ENCODE assay signal across 16 cellular contexts in the genomic region with DNA sequence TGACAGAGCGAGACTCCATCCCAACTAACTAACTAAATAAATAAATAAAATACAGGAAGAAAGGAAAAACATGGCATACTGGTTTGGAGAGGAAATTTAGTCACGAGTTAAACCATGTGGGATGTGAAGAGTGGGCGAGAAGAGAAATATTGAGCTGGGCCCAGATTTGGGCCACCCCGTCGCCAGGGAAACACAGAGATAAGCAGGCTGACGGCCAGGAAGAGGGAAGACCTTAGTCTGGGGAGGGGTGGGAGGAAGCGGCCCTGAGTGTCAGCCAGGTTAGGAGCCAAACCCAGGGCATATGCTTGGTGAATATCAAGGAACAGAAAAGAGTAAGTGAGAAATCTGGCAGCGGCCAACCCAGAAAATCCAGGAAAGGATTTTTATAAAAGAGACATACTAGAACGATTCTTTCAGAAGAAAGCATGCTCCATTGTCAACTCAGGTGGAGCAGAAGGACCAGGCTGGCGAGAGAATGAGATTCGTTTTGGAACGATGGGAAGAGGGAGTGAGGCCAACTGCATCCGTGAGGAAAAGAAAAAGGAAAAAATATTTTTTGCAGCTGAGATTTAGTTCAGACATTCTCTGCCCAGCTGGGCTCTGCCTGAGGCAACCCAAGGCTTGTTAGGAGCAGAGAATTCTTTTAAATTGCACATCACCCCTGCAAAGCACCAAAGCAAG. TPM values are rescaled to one million over a fixed set of nuclear protein-coding genes. Genes with fewer than 3 reads are reported as not detected.
DNase-seq lines count a peak whose midpoint lies in the region; TF ChIP-seq lines count a peak whose summit lies in the region.
"Had no signal": no experiment of that assay in that cellular context is flagged by ENCODE, and none has a peak within 500 bp of the region (broad histone marks: within the 10 kb centered on the region; RNA-seq: fewer than 3 reads in every experiment).

No MANE protein-coding gene starts in this region.

- H3K9me3 ChIP-seq in HEK293 (ENCODE audit: control insufficient read depth, insufficient read depth, low read depth, low read length) (no peaks in the 10 kb centered on the region), ascending aorta (no peaks in the 10 kb centered on the region)

- no peaks in the 10 kb centered on the region for H3K27me3 ChIP-seq in ascending aorta

- H3K27ac ChIP-seq in HEK293 (ENCODE audit: extremely low read depth, low read depth, low read length): no peak overlapping the region
- H3K27ac ChIP-seq in temporal lobe (ENCODE audit: low read depth, low read length): peak overlapping the region; percentile 58
- H3K27ac ChIP-seq in ascending aorta: no peak overlapping the region
- H3K27ac ChIP-seq: C4-2B, KMS-11 had no signal

- H3K4me3 Mint-ChIP-seq in mesothelial cell of epicardium: no peak overlapping the region
- H3K4me3 Mint-ChIP-seq in activated CD4-positive, alpha-beta memory T cell treated with anti-CD3 and anti-CD28 coated beads, Interleukin-2, amount 10 ng/mL, durations not matched to agents 7 days and 5 days: no peak overlapping the region
- H3K4me3 Mint-ChIP-seq: HFFc6 had no signal

- intact Hi-C loops in ascending aorta (cut with DNase I): no loop called here

- H3K36me3 Mint-ChIP-seq in mesothelial cell of epicardium: peaks cover 27% of the 10 kb centered on the region
- H3K36me3 Mint-ChIP-seq in activated CD4-positive, alpha-beta memory T cell treated with anti-CD3 and anti-CD28 coated beads, Interleukin-2, amount 10 ng/mL, durations not matched to agents 7 days and 5 days (ENCODE audit: low read depth): no peaks in the 10 kb centered on the region

- H3K4me1 ChIP-seq in HEK293 (ENCODE audit: control insufficient read depth, insufficient read depth, low read length): no peaks in the 10 kb centered on the region
- H3K4me1 ChIP-seq in ascending aorta: no peaks in the 10 kb centered on the region

- TF ChIP-seq CTCF in HEK293 (tag by site-specific recombination; IDR thresholded peaks at IDR 0.05) (no peak), mesothelial cell of epicardium (IDR thresholded peaks at IDR 0.05; ENCODE audit: unreplicated experiment) (no peak), ascending aorta (IDR thresholded peaks at IDR 0.05) (no peak)

- CTCF ChIA-PET in HEK293 (lab: Yijun Ruan, JAX): no interaction called here
- CTCF ChIA-PET in activated CD4-positive, alpha-beta memory T cell treated with anti-CD3 and anti-CD28 coated beads, Interleukin-2, amount 10 ng/mL, durations not matched to agents 7 days and 5 days (lab: Charles Lee): no interaction called here

- DNase-seq in cerebellar cortex (ENCODE audit: low spot score): peak; percentile 79
- no peak for DNase-seq in mesothelial cell of epicardium (ENCODE audit: low spot score in 2 of 2, unreplicated experiment in 2 of 2)
- no peak for DNase-seq in activated CD4-positive, alpha-beta memory T cell treated with anti-CD3 and anti-CD28 coated beads, Interleukin-2, amount 10 ng/mL, durations not matched to agents 7 days and 5 days
- DNase-seq in stimulated activated CD4-positive, alpha-beta T cell treated with anti-CD3 and anti-CD28 coated beads, Interleukin-4, amount 100 ng/mL, for 24 hours: no peak
- no peak for DNase-seq in ascending aorta (ENCODE audit: low spot score in 2 of 2)
- DNase-seq: ACHN; HFFc6; MV-4-11; NCI-H1694 treated with DMSO at 0.1 percent for 48 hours; NCI-H748 treated with DMSO at 0.1 percent for 48 hours; NK-92 treated with Interleukin-12 subunit alpha and Interleukin-12 subunit beta, amount 100 ng/mL, for 24 hours; Right ventricle myocardium superior had no signal

- H3K4me3 ChIP-seq in HEK293 (ENCODE audit: low read depth, low read length) (no peak overlapping the region), ascending aorta (no peak overlapping the region)

- peaks cover 44% of the 10 kb centered on the region for H3K4me1 Mint-ChIP-seq in mesothelial cell of epicardium
- H3K4me1 Mint-ChIP-seq in activated CD4-positive, alpha-beta memory T cell treated with anti-CD3 and anti-CD28 coated beads, Interleukin-2, amount 10 ng/mL, durations not matched to agents 7 days and 5 days: no peaks in the 10 kb centered on the region

- H3K36me3 ChIP-seq in HEK293 (ENCODE audit: control insufficient read depth in 2 of 2, insufficient read depth in 1 of 2, low read length in 2 of 2) (no peaks in the 10 kb centered on the region), ascending aorta (no peaks in the 10 kb centered on the region)

- POLR2A ChIA-PET in HEK293 (lab: Yijun Ruan, JAX): no interaction called here
- POLR2A ChIA-PET in activated CD4-positive, alpha-beta memory T cell treated with anti-CD3 and anti-CD28 coated beads, Interleukin-2, amount 10 ng/mL, durations not matched to agents 7 days and 5 days (lab: Charles Lee): no interaction called here

- H3K27ac Mint-ChIP-seq in mesothelial cell of epicardium: peak overlapping the region; percentile 28
- H3K27ac Mint-ChIP-seq in activated CD4-positive, alpha-beta memory T cell treated with anti-CD3 and anti-CD28 coated beads, Interleukin-2, amount 10 ng/mL, durations not matched to agents 7 days and 5 days: no peak overlapping the region
- H3K27ac Mint-ChIP-seq: HFFc6 had no signal

- H3K27me3 Mint-ChIP-seq in mesothelial cell of epicardium (ENCODE audit: low read depth): no peaks in the 10 kb centered on the region
- peaks cover 3% of the 10 kb centered on the region for H3K27me3 Mint-ChIP-seq in activated CD4-positive, alpha-beta memory T cell treated with anti-CD3 and anti-CD28 coated beads, Interleukin-2, amount 10 ng/mL, durations not matched to agents 7 days and 5 days

- H3K9me3 Mint-ChIP-seq in mesothelial cell of epicardium: no peaks in the 10 kb centered on the region
- H3K9me3 Mint-ChIP-seq in activated CD4-positive, alpha-beta memory T cell treated with anti-CD3 and anti-CD28 coated beads, Interleukin-2, amount 10 ng/mL, durations not matched to agents 7 days and 5 days: no peaks in the 10 kb centered on the region
- H3K9me3 Mint-ChIP-seq: HFFc6 had no signal

TF ChIP-seq in HEK293, 187 proteins besides CTCF, POLR2A, EP300 and RAD21:
- TF ChIP-seq EGR2 (tag by site-specific recombination; IDR thresholded peaks at IDR 0.05; ENCODE audit: low read depth) (peak; percentile 73), ZNF624 (tag by site-specific recombination; IDR thresholded peaks at IDR 0.05) (no peak), ZFHX2 (tag by site-specific recombination; conservative IDR thresholded peaks at IDR 0.05) (peak; percentile 81)
TF ChIP-seq in HEK293: peak in this region for 2.

RNA-seq across cellular contexts. Expression of gene RAD18, which starts 59.2 kb away (rescaled TPM):
- 22.2 to 23.6 TPM (median 23.2 TPM) in 3 replicates for total RNA-seq in mesothelial cell of epicardium
- 13.3 TPM for total RNA-seq in temporal lobe
- total RNA-seq in activated CD4-positive, alpha-beta memory T cell treated with anti-CD3 and anti-CD28 coated beads, Interleukin-2, amount 10 ng/mL, durations not matched to agents 7 days and 5 days: 10 to 100 TPM; 28.0 to 28.6 TPM
- 0.75 TPM for total RNA-seq in ascending aorta
